Comparison of ENCODE assay signal across 24 cellular contexts in genomic region chr9:123835821-123836220, GRCh38.
DNase-seq lines count a peak whose midpoint lies in the region; ATAC-seq and TF ChIP-seq lines count a peak whose summit lies in the region.
"Had no signal": no experiment of that assay in that cellular context is flagged by ENCODE, and none has a peak within 500 bp of the region (broad histone marks: within the 10 kb centered on the region; RNA-seq: fewer than 3 reads in every experiment).

No MANE protein-coding gene starts in this region.

- peaks cover 24 to 26% (median 25%) of the 10 kb centered on the region in 3 donors for H3K4me1 Mint-ChIP-seq in naive B cell

- H4K20me1 ChIP-seq in OCI-LY3 (ENCODE audit: insufficient read depth, low read length), result peaks cover 84% of the 10 kb centered on the region

- in situ Hi-C loops in KBM-7 (cut with MboI; ENCODE audit: low pct_unique_long_range_greater_than_20kb, low sequenced_read_pairs), result no loop called here

- no peaks in the 10 kb centered on the region for H3K9me3 ChIP-seq in OCI-LY3 (ENCODE audit: insufficient read depth, low read length)
- H3K9me3 ChIP-seq: mucosa of descending colon, psoas muscle, upper lobe of left lung had no signal

- H3K27ac Mint-ChIP-seq in naive B cell, result peak overlapping the region in 5 of 6 donors; percentile 25 to 83 (median 82)
- H3K27ac Mint-ChIP-seq: activated naive CD4-positive, alpha-beta T cell treated with anti-CD3 and anti-CD28 coated beads for 36 hours had no signal

- H3K36me3 Mint-ChIP-seq in naive B cell, result peaks cover 15 to 20% of the 10 kb centered on the region in 2 donors

- H2AFZ ChIP-seq in OCI-LY3 (ENCODE audit: low read depth, low read length), result no peak overlapping the region

- H3K4me3 ChIP-seq in OCI-LY3 (ENCODE audit: low read length), result peak overlapping the region; percentile 55; the same call in 1 of the 2 replicates
- H3K4me3 ChIP-seq: cardiac muscle cell, mucosa of descending colon, psoas muscle had no signal

- H3K36me3 ChIP-seq in OCI-LY3 (replicated peaks; ENCODE audit: low read depth, low read length), result peaks cover 21% of the 10 kb centered on the region
- H3K36me3 ChIP-seq: cardiac muscle cell, upper lobe of left lung had no signal

- no peak overlapping the region for H3K9ac ChIP-seq in OCI-LY3 (ENCODE audit: low read length)

- no peaks in the 10 kb centered on the region for H3K27me3 Mint-ChIP-seq in naive B cell

- H3K27me3 ChIP-seq in OCI-LY3 (ENCODE audit: low read depth, low read length), result peaks cover 9% of the 10 kb centered on the region
- H3K27me3 ChIP-seq: cardiac muscle cell, upper lobe of left lung had no signal

- no peak overlapping the region for H3K27ac ChIP-seq in OCI-LY3 (ENCODE audit: low read length)
- H3K27ac ChIP-seq: cardiac muscle cell, psoas muscle had no signal

- H3K4me1 ChIP-seq in OCI-LY3 (ENCODE audit: low read length), result peaks cover 24% of the 10 kb centered on the region

- peaks cover 76% of the 10 kb centered on the region for H3K79me2 ChIP-seq in OCI-LY3 (ENCODE audit: low read length)

- no peak for ATAC-seq in naive B cell (ENCODE audit: low read depth in 2 of 2)

- DNase-seq in GF-D8 (lab: John Stamatoyannopoulos, UW), result peak; percentile 6
- peak; percentile 30 for DNase-seq in KBM-7
- DNase-seq in naive B cell, result no peak
- no peak for DNase-seq in effector CD8-positive, alpha-beta T cell (lab: John Stamatoyannopoulos, UW)
- no peak for DNase-seq in activated naive CD4-positive, alpha-beta T cell (lab: John Stamatoyannopoulos, UW)
- DNase-seq in NCI-H2081 (lab: John Stamatoyannopoulos, UW), result no peak
- no peak for DNase-seq in HK-2 (ENCODE audit: unreplicated experiment)
- DNase-seq: activated CD4-positive, alpha-beta T cell treated with anti-CD3 and anti-CD28 coated beads for 48 hours; activated naive CD4-positive, alpha-beta T cell treated with anti-CD3 and anti-CD28 coated beads for 36 hours; activated T-cell treated with anti-CD3 and anti-CD28 coated beads, Interleukin-2, amount 50 U/mL, for 48 hours; aorta; CD8-positive, alpha-beta T cell; DMS 273 treated with DMSO at 0.1 percent for 48 hours; mucosa of descending colon; NCI-H1105 treated with DMSO at 0.1 percent for 48 hours; NCI-H2107; NCI-H446 treated with DMSO at 0.1 percent for 48 hours; psoas muscle; SHP77 treated with DMSO at 0.1 percent for 48 hours; stimulated activated CD8-positive, alpha-beta memory T cell treated with anti-CD3 and anti-CD28 coated beads, Interleukin-4, amount 100 ng/mL, for 48 hours; substantia nigra; upper lobe of left lung had no signal

- H3K9me3 Mint-ChIP-seq in naive B cell, result peaks cover 0 to 16% (median 7%) of the 10 kb centered on the region in 7 donors

- no peak for TF ChIP-seq CTCF in OCI-LY3 (IDR thresholded peaks at IDR 0.05; ENCODE audit: low read depth, low read length)

- H3K4me3 Mint-ChIP-seq in naive B cell, result peak overlapping the region; percentile 49 to 85 (median 72)
- H3K4me3 Mint-ChIP-seq: activated naive CD4-positive, alpha-beta T cell treated with anti-CD3 and anti-CD28 coated beads for 36 hours had no signal

- peak overlapping the region; percentile 72 for H3K4me2 ChIP-seq in OCI-LY3 (ENCODE audit: low read length)

Comparison
In these comparisons a context has a peak if more than half of its experiments do, and no peak if none do; other contexts are left out.
1. DNase-seq: peak in GF-D8 (single experiment) and KBM-7 (single experiment); none in naive B cell (single experiment), effector CD8-positive, alpha-beta T cell (single experiment), activated naive CD4-positive, alpha-beta T cell (0 of 4), NCI-H2081 (0 of 2) and HK-2 (single experiment).